ENCODE assay signal across 8 cellular contexts in the genomic region with DNA sequence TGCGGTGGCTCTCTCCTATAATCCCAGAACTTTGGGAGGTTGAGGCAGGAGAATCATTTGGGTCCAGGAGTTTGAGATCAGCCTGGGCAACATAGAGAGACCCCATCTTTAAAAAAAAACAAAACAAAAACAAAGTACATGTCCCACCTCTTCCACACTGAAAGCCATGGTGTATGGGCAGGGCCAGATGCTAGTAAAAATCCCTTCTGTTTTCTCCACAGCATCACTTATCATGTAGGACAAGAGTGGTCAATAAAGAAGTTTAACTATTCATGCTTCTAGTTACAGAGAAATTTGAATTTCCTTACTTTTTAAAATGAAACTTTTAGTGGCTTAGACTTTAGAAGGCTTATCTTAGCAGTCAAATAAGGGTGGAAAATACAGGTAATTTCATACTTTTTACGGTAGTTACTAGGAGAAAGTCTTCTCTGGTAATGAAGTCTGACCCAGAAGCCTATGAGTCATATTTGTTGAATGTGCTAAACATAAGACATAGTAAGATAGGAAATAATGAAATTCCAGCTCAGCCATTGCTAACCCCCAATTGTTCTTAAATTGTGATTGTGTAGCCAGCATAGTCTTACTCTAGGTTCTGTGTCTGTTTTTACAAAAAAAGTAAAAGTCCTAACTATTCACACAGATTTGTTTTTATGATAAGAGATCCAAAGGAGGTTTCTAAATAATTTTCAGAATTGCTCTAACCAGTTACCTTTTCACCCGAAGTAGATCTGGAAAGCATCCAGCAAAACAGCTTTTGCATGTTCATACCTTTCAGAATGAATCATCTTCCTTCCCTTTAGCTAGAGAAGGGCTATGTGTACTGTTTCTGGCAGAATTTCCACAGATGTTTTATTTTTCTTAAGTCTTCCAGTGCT. TPM values are rescaled to one million over a fixed set of nuclear protein-coding genes. Genes with fewer than 3 reads are reported as not detected.
DNase-seq lines count a peak whose midpoint lies in the region; ATAC-seq and TF ChIP-seq lines count a peak whose summit lies in the region.

No MANE protein-coding gene starts in this region.

- no peak overlapping the region for H3K9ac ChIP-seq in MM.1S (ENCODE audit: low read length)

- H4K20me1 ChIP-seq in MM.1S (ENCODE audit: insufficient read depth, low read length), result no peaks in the 10 kb centered on the region

- no peaks in the 10 kb centered on the region for H3K27me3 ChIP-seq in CD4-positive, alpha-beta memory T cell (ENCODE audit: insufficient read depth, low read length)
- H3K27me3 ChIP-seq in MM.1S (replicated peaks; ENCODE audit: insufficient read depth, low read length) (no peaks in the 10 kb centered on the region), gastrocnemius medialis (no peaks in the 10 kb centered on the region)
- H3K27me3 ChIP-seq in effector memory CD4-positive, alpha-beta T cell (replicated peaks; ENCODE audit: control insufficient read depth, insufficient read depth, low read length, poor library complexity, severe bottlenecking), result no peaks in the 10 kb centered on the region

- DNase-seq in CD4-positive, alpha-beta memory T cell, result no peak
- peak; percentile 13 for DNase-seq in MM.1S
- no peak for DNase-seq in effector memory CD4-positive, alpha-beta T cell
- no peak for DNase-seq in gastrocnemius medialis
- no peak for DNase-seq in NCI-H2081 (lab: John Stamatoyannopoulos, UW)
- no peak for DNase-seq in effector CD8-positive, alpha-beta T cell (lab: John Stamatoyannopoulos, UW)
- DNase-seq in SK-N-DZ (ENCODE audit: low spot score), result no peak

- intact Hi-C loops in CD4-positive, alpha-beta memory T cell (cut with micrococcal nuclease), result loop anchor here (1.0 kb wide), 1 partner anchor 14 kb away; no protein-coding TSS in a partner anchor
- intact Hi-C loops in gastrocnemius medialis (cut with DNase I; ENCODE audit: low total_unique reads), result no loop called here

- no peak for TF ChIP-seq POLR2A in gastrocnemius medialis (IDR thresholded peaks at IDR 0.05)

- peaks cover 30 to 52% (median 43%) of the 10 kb centered on the region in 4 donors for H3K4me1 Mint-ChIP-seq in CD4-positive, alpha-beta memory T cell

- no peak overlapping the region for H3K4me3 ChIP-seq in CD4-positive, alpha-beta memory T cell (ENCODE audit: low read length in 2 of 2)
- H3K4me3 ChIP-seq in MM.1S (ENCODE audit: low read length), result no peak overlapping the region
- no peak overlapping the region for H3K4me3 ChIP-seq in effector memory CD4-positive, alpha-beta T cell (ENCODE audit: insufficient read depth, low read depth, low read length, poor library complexity, severe bottlenecking)
- H3K4me3 ChIP-seq in gastrocnemius medialis, result no peak overlapping the region

- no peaks in the 10 kb centered on the region for H3K9me3 Mint-ChIP-seq in CD4-positive, alpha-beta memory T cell

- peak; percentile 74 for ATAC-seq in GM21360 (IDR thresholded peaks at IDR 0.05; ENCODE audit: unreplicated experiment)
- no peak for ATAC-seq in gastrocnemius medialis

- no peak overlapping the region for H3K27ac ChIP-seq in CD4-positive, alpha-beta memory T cell (ENCODE audit: low read depth, low read length)
- H3K27ac ChIP-seq in MM.1S (ENCODE audit: low read length), result no peak overlapping the region
- H3K27ac ChIP-seq in effector memory CD4-positive, alpha-beta T cell (ENCODE audit: insufficient read depth, low read length, poor library complexity, severe bottlenecking), result peak overlapping the region; percentile 10
- H3K27ac ChIP-seq in gastrocnemius medialis, result peak overlapping the region in 3 of 4 donors; percentile 13 to 37 (median 18)

- in situ Hi-C loops in gastrocnemius medialis (cut with MboI; ENCODE audit: low sequenced_read_pairs in 4 of 4), result loop anchor here in 1 of 4 donors (25.0 kb wide), 1 partner anchor 218 kb away; no protein-coding TSS in a partner anchor

- H3K27ac Mint-ChIP-seq in CD4-positive, alpha-beta memory T cell, result peak overlapping the region; percentile 58 to 91 (median 87)

- TF ChIP-seq CTCF in MM.1S (IDR thresholded peaks at IDR 0.05; ENCODE audit: low read length) (no peak), gastrocnemius medialis (IDR thresholded peaks at IDR 0.05 in 4 of 5, conservative IDR thresholded peaks at IDR 0.05 in 1 of 5) (no peak)

- H3F3A ChIP-seq in MM.1S (ENCODE audit: insufficient read depth, low read length), result no peaks in the 10 kb centered on the region

- CTCF ChIA-PET in CD4-positive, alpha-beta memory T cell (lab: Charles Lee; ENCODE audit: partially characterized antibody), result no interaction called here

- no peaks in the 10 kb centered on the region for H3K27me3 Mint-ChIP-seq in CD4-positive, alpha-beta memory T cell

- peak overlapping the region in 7 of 8 donors; percentile 0 to 80 (median 57) for H3K4me3 Mint-ChIP-seq in CD4-positive, alpha-beta memory T cell

- peaks cover 41% of the 10 kb centered on the region for H3K4me1 ChIP-seq in CD4-positive, alpha-beta memory T cell (ENCODE audit: insufficient read depth, low read length)
- H3K4me1 ChIP-seq in MM.1S (ENCODE audit: low read length) (no peaks in the 10 kb centered on the region), gastrocnemius medialis (peaks cover 0 to 3% of the 10 kb centered on the region in 2 donors)
- H3K4me1 ChIP-seq in effector memory CD4-positive, alpha-beta T cell (ENCODE audit: control insufficient read depth, insufficient read depth, low read length, poor library complexity, severe bottlenecking), result peaks cover 10% of the 10 kb centered on the region

- H3K4me2 ChIP-seq in MM.1S (ENCODE audit: low read depth, low read length), result no peak overlapping the region

- H3K36me3 ChIP-seq in CD4-positive, alpha-beta memory T cell (ENCODE audit: insufficient read depth, low read length), result no peaks in the 10 kb centered on the region
- H3K36me3 ChIP-seq in MM.1S (replicated peaks; ENCODE audit: insufficient read depth, low read length) (no peaks in the 10 kb centered on the region), gastrocnemius medialis (peaks cover 0 to 25% of the 10 kb centered on the region in 2 donors)
- H3K36me3 ChIP-seq in effector memory CD4-positive, alpha-beta T cell (ENCODE audit: control insufficient read depth, insufficient read depth, low read length), result no peaks in the 10 kb centered on the region

- peaks cover 21 to 28% of the 10 kb centered on the region in 2 donors for H3K36me3 Mint-ChIP-seq in CD4-positive, alpha-beta memory T cell

- no peaks in the 10 kb centered on the region for H3K79me2 ChIP-seq in MM.1S (ENCODE audit: low read length)

- no peaks in the 10 kb centered on the region for H3K9me3 ChIP-seq in CD4-positive, alpha-beta memory T cell (ENCODE audit: control insufficient read depth in 1 of 2, low read length in 2 of 2)
- H3K9me3 ChIP-seq in MM.1S (replicated peaks; ENCODE audit: insufficient read depth, low read length) (no peaks in the 10 kb centered on the region), gastrocnemius medialis (no peaks in the 10 kb centered on the region)
- H3K9me3 ChIP-seq in effector memory CD4-positive, alpha-beta T cell (ENCODE audit: control insufficient read depth, low read length), result no peaks in the 10 kb centered on the region

- H3K9me2 ChIP-seq in MM.1S (replicated peaks; ENCODE audit: insufficient read depth, low read length), result no peaks in the 10 kb centered on the region

- POLR2A ChIA-PET in CD4-positive, alpha-beta memory T cell (lab: Charles Lee; ENCODE audit: partially characterized antibody), result interaction anchor here (1.2 to 1.7 kb wide), 4 partner anchors 14 to 196 kb away, joined by 3 to 5 read pairs (median 3); partner anchors contain the start of gene ZNF609

- no peak overlapping the region for H2AFZ ChIP-seq in MM.1S (ENCODE audit: low read length)

RNA-seq across cellular contexts. Expression of gene ZNF609, which starts 16.4 kb away (rescaled TPM):
- total RNA-seq in CD4-positive, alpha-beta memory T cell, result 10 to 100 TPM; 53.7 to 56.9 TPM
- polyA plus RNA-seq in CD4-positive, alpha-beta memory T cell, result 10 to 100 TPM in 1 of 2 donors, 1 to 10 TPM in 1; 1.4 to 16.5 TPM
- total RNA-seq in gastrocnemius medialis, result 10 to 100 TPM; 10.3 to 16.5 (median 12.4) TPM
- 15.0 and 16.2 TPM in 2 replicates for polyA plus RNA-seq in SK-N-DZ (2014; cell fraction: cytosol; rRNA removed)
- 7.6 and 12.0 TPM in 2 replicates for polyA plus RNA-seq in SK-N-DZ (2014; cell fraction: nucleus; rRNA removed)

RNA-seq across cellular contexts. Expression of gene TRIP4, which starts 56.3 kb away (rescaled TPM):
- 10 to 100 TPM; 28.2 to 29.4 TPM for total RNA-seq in CD4-positive, alpha-beta memory T cell
- 10 to 100 TPM; 29.5 to 37.1 TPM for polyA plus RNA-seq in CD4-positive, alpha-beta memory T cell
- 1 to 10 TPM; 1.9 to 5.3 (median 3.4) TPM for total RNA-seq in gastrocnemius medialis
- 8.5 and 9.4 TPM in 2 replicates for polyA plus RNA-seq in SK-N-DZ (2014; cell fraction: cytosol; rRNA removed)
- 9.9 and 14.2 TPM in 2 replicates for polyA plus RNA-seq in SK-N-DZ (2014; cell fraction: nucleus; rRNA removed)

Comparison
In these comparisons a context has a peak if more than half of its experiments do, and no peak if none do; other contexts are left out.
1. H3K27ac ChIP-seq: peak in effector memory CD4-positive, alpha-beta T cell (single experiment) and gastrocnemius medialis (3 of 4); none in CD4-positive, alpha-beta memory T cell (single experiment) and MM.1S (single experiment).
2. RNA of gene TRIP4, which starts 56.3 kb away (total RNA-seq): 28.2 to 29.4 TPM in CD4-positive, alpha-beta memory T cell; 1.9 to 5.3 TPM in gastrocnemius medialis; every median in the first group is over 4 times any median in the second.